ENCODE assay signal across 1 cellular context in the genomic region with DNA sequence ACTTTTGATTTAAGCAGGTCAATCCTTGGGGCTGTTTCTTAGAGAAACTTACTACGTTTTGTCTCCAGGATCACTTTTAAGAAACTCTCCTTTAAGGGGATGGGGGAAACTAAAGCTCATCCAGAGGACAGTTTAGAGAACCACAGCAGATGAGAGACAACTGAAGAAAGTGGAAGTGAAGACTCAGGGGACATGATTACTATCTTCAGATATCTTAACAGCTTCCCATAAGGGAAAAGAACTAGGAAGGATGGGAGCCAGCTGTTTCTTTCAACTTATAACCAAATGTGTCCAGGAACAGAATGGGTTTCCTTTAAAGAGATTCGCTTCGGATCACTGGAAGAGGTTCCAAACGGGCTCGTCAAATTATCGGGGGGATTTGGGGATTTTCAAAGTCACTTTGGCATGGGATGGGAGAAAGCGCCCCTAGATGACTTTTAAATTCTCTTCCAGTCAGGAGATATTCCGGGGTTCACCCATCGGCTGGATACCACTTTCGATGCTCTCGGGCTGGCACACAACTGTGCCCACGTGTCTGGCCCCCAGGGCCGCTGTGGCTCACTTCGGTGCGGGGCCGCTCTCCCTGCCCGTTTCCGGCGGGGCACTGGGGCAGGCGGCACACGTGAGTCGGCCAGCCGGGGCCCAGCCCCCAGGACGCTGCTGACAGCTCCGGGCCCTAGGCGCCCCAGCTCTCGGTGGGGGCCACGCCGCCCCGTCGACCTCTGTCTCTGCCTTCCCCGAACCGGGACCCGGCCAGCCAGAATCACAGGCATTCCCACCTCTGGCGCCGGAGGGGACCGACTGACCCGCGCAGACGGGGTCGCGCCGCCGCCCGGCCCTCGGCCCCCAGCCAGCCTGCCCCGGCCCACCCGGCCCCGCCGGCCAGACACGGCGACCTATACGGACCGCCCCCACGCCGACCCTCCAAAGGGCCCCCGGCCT.
TF ChIP-seq lines count a peak whose summit lies in the region.

No MANE protein-coding gene starts in this region.

TF ChIP-seq in K562, 482 proteins besides CTCF, POLR2A, EP300 and RAD21 (continued from another document and continues in another):
- TF ChIP-seq ARID3A (IDR thresholded peaks at IDR 0.05; ENCODE audit: borderline replicate concordance, low read depth, low read length) (no peak), ZNF121 (CRISPR knock-in tag; conservative IDR thresholded peaks at IDR 0.05) (no peak), HMG20B (CRISPR knock-in tag; IDR thresholded peaks at IDR 0.05) (no peak), TEAD1 (CRISPR knock-in tag; IDR thresholded peaks at IDR 0.05) (0 out of 4 replicates have a peak, but pooled peaks of 1 of the 2 experiments have one; percentile 16), ZNF224 (CRISPR knock-in tag; IDR thresholded peaks at IDR 0.05) (no peak), TBP (optimal IDR thresholded peaks at IDR 0.05; ENCODE audit: low read depth, low read length) (no peak), NFRKB (IDR thresholded peaks at IDR 0.05; ENCODE audit: low read depth) (no peak), FOXP1 (CRISPR knock-in tag; IDR thresholded peaks at IDR 0.05) (no peak), GTF2E2 (tag; IDR thresholded peaks at IDR 0.05) (0 out of 2 replicates have a peak, but pooled peaks have one; percentile 55), HMGN3 (IDR thresholded peaks at IDR 0.05; ENCODE audit: borderline replicate concordance, extremely low read depth, insufficient read length, low read depth, low read length) (peak; percentile 48), UBTF (IDR thresholded peaks at IDR 0.05; ENCODE audit: borderline replicate concordance in 1 of 2, low read depth in 2 of 2, low read length in 2 of 2) (no peak), ZNF79 (CRISPR knock-in tag; IDR thresholded peaks at IDR 0.05; ENCODE audit: low read depth) (no peak), HNRNPL (IDR thresholded peaks at IDR 0.05; ENCODE audit: low read depth, low read length) (peak; percentile 85; the same call in 1 of the 2 replicates), L3MBTL2 (IDR thresholded peaks at IDR 0.05) (peak; percentile 55), GATAD2B (IDR thresholded peaks at IDR 0.05; ENCODE audit: borderline replicate concordance) (peak; percentile 74; the same call in 1 of the 2 replicates), SMAD3 (CRISPR knock-in tag; conservative IDR thresholded peaks at IDR 0.05) (no peak), ATF1 (CRISPR knock-in tag; IDR thresholded peaks at IDR 0.05) (no peak), ATF1 (tag; IDR thresholded peaks at IDR 0.05) (peak; percentile 15; the same call in 1 of the 2 replicates), KDM4B (IDR thresholded peaks at IDR 0.05; ENCODE audit: borderline replicate concordance in 2 of 2, low read depth in 1 of 2) (no peak), BCLAF1 (IDR thresholded peaks at IDR 0.05; ENCODE audit: borderline replicate concordance in 1 of 2, control insufficient read depth in 1 of 2, low read depth in 2 of 2, low read length in 1 of 2) (no peak), KDM5B (IDR thresholded peaks at IDR 0.05; ENCODE audit: insufficient replicate concordance, low read depth, low read length) (peak; percentile 47), ZNF282 (CRISPR knock-in tag; IDR thresholded peaks at IDR 0.05) (0 out of 2 replicates have a peak, but pooled peaks have one; percentile 28), PHF21A (IDR thresholded peaks at IDR 0.05; ENCODE audit: borderline replicate concordance, low read depth) (no peak), HDAC1 (IDR thresholded peaks at IDR 0.05) (peak in 1 of 2 experiments; percentile 71; a peak in 2 of 4 replicates), OTX1 (CRISPR knock-in tag; IDR thresholded peaks at IDR 0.05) (no peak), CXXC5 (CRISPR knock-in tag; IDR thresholded peaks at IDR 0.05) (peak; percentile 31; the same call in 1 of the 2 replicates), YY1 (IDR thresholded peaks at IDR 0.05; ENCODE audit: borderline replicate concordance in 1 of 3, control insufficient read depth in 1 of 3, extremely low read depth in 1 of 3, insufficient read depth in 3 of 3, insufficient read length in 1 of 3, insufficient replicate concordance in 2 of 3, low read depth in 1 of 3, low read length in 2 of 3) (no peak), BRF2 (IDR thresholded peaks at IDR 0.05; ENCODE audit: borderline replicate concordance, insufficient read depth, insufficient read length) (no peak), SREBF2 (CRISPR knock-in tag; IDR thresholded peaks at IDR 0.05) (no peak), ZNF75A (CRISPR knock-in tag; IDR thresholded peaks at IDR 0.05) (no peak), ZBED1 (IDR thresholded peaks at IDR 0.05) (no peak), NFE2 (IDR thresholded peaks at IDR 0.05; ENCODE audit: low read depth) (0 out of 2 replicates have a peak, but pooled peaks have one; percentile 4)
- TF ChIP-seq, protein P1, sequence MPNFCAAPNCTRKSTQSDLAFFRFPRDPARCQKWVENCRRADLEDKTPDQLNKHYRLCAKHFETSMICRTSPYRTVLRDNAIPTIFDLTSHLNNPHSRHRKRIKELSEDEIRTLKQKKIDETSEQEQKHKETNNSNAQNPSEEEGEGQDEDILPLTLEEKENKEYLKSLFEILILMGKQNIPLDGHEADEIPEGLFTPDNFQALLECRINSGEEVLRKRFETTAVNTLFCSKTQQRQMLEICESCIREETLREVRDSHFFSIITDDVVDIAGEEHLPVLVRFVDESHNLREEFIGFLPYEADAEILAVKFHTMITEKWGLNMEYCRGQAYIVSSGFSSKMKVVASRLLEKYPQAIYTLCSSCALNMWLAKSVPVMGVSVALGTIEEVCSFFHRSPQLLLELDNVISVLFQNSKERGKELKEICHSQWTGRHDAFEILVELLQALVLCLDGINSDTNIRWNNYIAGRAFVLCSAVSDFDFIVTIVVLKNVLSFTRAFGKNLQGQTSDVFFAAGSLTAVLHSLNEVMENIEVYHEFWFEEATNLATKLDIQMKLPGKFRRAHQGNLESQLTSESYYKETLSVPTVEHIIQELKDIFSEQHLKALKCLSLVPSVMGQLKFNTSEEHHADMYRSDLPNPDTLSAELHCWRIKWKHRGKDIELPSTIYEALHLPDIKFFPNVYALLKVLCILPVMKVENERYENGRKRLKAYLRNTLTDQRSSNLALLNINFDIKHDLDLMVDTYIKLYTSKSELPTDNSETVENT (CRISPR knock-in tag; IDR thresholded peaks at IDR 0.05) = no peak
- TF ChIP-seq, protein P2, sequence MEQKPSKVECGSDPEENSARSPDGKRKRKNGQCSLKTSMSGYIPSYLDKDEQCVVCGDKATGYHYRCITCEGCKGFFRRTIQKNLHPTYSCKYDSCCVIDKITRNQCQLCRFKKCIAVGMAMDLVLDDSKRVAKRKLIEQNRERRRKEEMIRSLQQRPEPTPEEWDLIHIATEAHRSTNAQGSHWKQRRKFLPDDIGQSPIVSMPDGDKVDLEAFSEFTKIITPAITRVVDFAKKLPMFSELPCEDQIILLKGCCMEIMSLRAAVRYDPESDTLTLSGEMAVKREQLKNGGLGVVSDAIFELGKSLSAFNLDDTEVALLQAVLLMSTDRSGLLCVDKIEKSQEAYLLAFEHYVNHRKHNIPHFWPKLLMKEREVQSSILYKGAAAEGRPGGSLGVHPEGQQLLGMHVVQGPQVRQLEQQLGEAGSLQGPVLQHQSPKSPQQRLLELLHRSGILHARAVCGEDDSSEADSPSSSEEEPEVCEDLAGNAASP (IDR thresholded peaks at IDR 0.05) = no peak
- TF ChIP-seq, protein P3, sequence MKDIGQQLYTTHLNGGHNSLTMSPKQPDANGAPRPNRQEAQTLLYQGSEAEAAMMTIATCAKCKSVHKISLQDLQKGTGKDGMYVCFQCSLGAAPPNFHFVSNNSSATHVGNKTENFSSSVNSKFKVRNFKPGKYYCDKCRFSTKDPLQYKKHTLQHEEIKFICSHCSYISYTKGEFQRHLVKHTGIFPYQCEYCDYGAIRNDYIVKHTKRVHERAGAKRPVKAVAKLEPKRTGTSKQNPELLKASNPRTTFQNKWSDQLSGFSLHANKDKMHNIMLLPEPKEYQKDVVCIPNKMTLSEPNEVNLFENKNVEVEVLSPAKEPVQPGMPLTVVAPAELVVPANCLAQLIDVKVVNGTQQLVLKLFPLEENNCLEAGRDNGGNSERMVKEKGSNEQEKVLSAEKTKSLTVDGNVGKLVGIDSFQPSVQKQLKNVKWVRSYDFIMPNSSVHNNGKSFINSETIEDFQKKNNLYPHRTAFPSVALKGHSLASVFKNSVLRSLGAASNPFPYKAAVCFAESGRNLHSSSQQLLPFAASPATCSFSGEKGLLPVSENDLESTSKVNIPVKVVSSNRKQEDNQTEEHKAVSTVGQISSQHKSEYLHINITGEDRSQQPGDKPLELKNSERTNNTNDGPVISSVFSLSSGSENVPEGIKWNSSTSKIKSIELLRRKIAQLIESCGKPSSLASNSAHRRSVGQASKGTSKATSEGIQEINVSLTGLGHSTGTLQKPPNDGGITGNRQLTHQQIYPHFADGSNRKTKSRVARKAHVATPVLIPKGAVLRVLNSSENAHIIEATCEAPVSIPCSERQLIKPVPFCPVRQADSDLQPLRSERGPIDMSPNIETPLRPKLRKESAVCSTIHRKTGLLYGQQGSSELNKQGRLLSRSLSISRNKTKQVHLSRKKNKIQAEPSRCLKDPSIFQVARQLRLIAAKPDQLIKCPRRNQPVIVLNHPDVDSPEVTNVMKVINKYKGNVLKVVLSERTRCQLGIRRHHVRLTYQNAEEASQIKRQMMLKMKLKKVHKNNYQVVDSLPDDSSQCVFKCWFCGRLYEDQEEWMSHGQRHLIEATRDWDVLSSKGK (CRISPR knock-in tag; IDR thresholded peaks at IDR 0.05) = no peak
- TF ChIP-seq, protein P4, sequence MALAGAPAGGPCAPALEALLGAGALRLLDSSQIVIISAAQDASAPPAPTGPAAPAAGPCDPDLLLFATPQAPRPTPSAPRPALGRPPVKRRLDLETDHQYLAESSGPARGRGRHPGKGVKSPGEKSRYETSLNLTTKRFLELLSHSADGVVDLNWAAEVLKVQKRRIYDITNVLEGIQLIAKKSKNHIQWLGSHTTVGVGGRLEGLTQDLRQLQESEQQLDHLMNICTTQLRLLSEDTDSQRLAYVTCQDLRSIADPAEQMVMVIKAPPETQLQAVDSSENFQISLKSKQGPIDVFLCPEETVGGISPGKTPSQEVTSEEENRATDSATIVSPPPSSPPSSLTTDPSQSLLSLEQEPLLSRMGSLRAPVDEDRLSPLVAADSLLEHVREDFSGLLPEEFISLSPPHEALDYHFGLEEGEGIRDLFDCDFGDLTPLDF (CRISPR knock-in tag; IDR thresholded peaks at IDR 0.05) = no peak
- TF ChIP-seq, protein P5, sequence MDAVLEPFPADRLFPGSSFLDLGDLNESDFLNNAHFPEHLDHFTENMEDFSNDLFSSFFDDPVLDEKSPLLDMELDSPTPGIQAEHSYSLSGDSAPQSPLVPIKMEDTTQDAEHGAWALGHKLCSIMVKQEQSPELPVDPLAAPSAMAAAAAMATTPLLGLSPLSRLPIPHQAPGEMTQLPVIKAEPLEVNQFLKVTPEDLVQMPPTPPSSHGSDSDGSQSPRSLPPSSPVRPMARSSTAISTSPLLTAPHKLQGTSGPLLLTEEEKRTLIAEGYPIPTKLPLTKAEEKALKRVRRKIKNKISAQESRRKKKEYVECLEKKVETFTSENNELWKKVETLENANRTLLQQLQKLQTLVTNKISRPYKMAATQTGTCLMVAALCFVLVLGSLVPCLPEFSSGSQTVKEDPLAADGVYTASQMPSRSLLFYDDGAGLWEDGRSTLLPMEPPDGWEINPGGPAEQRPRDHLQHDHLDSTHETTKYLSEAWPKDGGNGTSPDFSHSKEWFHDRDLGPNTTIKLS (IDR thresholded peaks at IDR 0.05; ENCODE audit: borderline replicate concordance, low read depth) = no peak
